Comparison of ENCODE assay signal across 13 cellular contexts in genomic region chr9:34072410-34072809, GRCh38. TPM values are rescaled to one million over a fixed set of nuclear protein-coding genes. Genes with fewer than 3 reads are reported as not detected.
DNase-seq lines count a peak whose midpoint lies in the region; ATAC-seq, FAIRE-seq and TF ChIP-seq lines count a peak whose summit lies in the region.
"Had no signal": no experiment of that assay in that cellular context is flagged by ENCODE, and none has a peak within 500 bp of the region (broad histone marks: within the 10 kb centered on the region; RNA-seq: fewer than 3 reads in every experiment).

No MANE protein-coding gene starts in this region.

- no peak for ATAC-seq in HG02642 (IDR thresholded peaks at IDR 0.05; ENCODE audit: poor library complexity, unreplicated experiment)
- ATAC-seq in effector memory CD8-positive, alpha-beta T cell (replicated peaks) = no peak
- ATAC-seq: activated T-cell treated with anti-CD3 and anti-CD28 coated beads, Interleukin-2, amount 50 U/mL, for 4 hours had no signal

- WGBS in esophagus squamous epithelium, 2 donors = 42 to 56% methylated on average over 2 of the region's 2 CpGs

- H3K27me3 ChIP-seq in esophagus squamous epithelium = no peaks in the 10 kb centered on the region
- H3K27me3 ChIP-seq: colonic mucosa had no signal

- no peaks in the 10 kb centered on the region for H3K27me3 Mint-ChIP-seq in progenitor cell of endocrine pancreas
- no peaks in the 10 kb centered on the region for H3K27me3 Mint-ChIP-seq in effector memory CD8-positive, alpha-beta T cell
- H3K27me3 Mint-ChIP-seq: CD4-positive, CD25-positive, alpha-beta regulatory T cell had no signal

- FAIRE-seq in H54 (lab: Jason Lieb, UNC) = no peak

- H3K4me1 ChIP-seq in esophagus squamous epithelium = peaks cover 10 to 55% (median 23%) of the 10 kb centered on the region in 3 donors

- no peaks in the 10 kb centered on the region for H3K9me3 ChIP-seq in esophagus squamous epithelium
- H3K9me3 ChIP-seq: colonic mucosa had no signal

- peak overlapping the region in 2 of 4 donors; percentile 2 to 3 for H3K4me3 ChIP-seq in esophagus squamous epithelium
- H3K4me3 ChIP-seq: colonic mucosa had no signal

- H3K27ac Mint-ChIP-seq in progenitor cell of endocrine pancreas = peak overlapping the region; percentile 98
- H3K27ac Mint-ChIP-seq in effector memory CD8-positive, alpha-beta T cell = no peak overlapping the region

- peak; percentile 45 for DNase-seq in DMS53 treated with DMSO at 0.1 percent for 48 hours (lab: John Stamatoyannopoulos, UW; ENCODE audit: unreplicated experiment)
- DNase-seq in NCI-H2196 (lab: John Stamatoyannopoulos, UW; ENCODE audit: unreplicated experiment) = peak; percentile 26
- DNase-seq in esophagus squamous epithelium (lab: John Stamatoyannopoulos, UW) = no peak
- no peak for DNase-seq in progenitor cell of endocrine pancreas (ENCODE audit: low spot score, unreplicated experiment)
- DNase-seq in H54 (ENCODE audit: insufficient read length, low spot score) = no peak
- no peak for DNase-seq in stimulated activated CD8-positive, alpha-beta memory T cell treated with anti-CD3 and anti-CD28 coated beads, Interleukin-4, amount 100 ng/mL, for 48 hours
- no peak for DNase-seq in effector memory CD8-positive, alpha-beta T cell
- DNase-seq: activated T-cell treated with anti-CD3 and anti-CD28 coated beads, Interleukin-2, amount 50 U/mL, for 4 hours; CD4-positive, CD25-positive, alpha-beta regulatory T cell; NCI-H2107; T-helper 2 cell had no signal

- H3K9me3 Mint-ChIP-seq in progenitor cell of endocrine pancreas (ENCODE audit: low read depth) = peaks cover 3% of the 10 kb centered on the region
- H3K9me3 Mint-ChIP-seq in effector memory CD8-positive, alpha-beta T cell = no peaks in the 10 kb centered on the region
- H3K9me3 Mint-ChIP-seq: activated T-cell treated with anti-CD3 and anti-CD28 coated beads, Interleukin-2, amount 50 U/mL, for 4 hours had no signal

- peak overlapping the region; percentile 64 to 86 (median 82) for H3K27ac ChIP-seq in esophagus squamous epithelium
- H3K27ac ChIP-seq: colonic mucosa had no signal

- TF ChIP-seq POLR2A in esophagus squamous epithelium (IDR thresholded peaks at IDR 0.05) = no peak
- no peak for TF ChIP-seq POLR2A in H54 (IDR thresholded peaks at IDR 0.05; ENCODE audit: low read depth, low read length)

- intact Hi-C loops in esophagus squamous epithelium (cut with DNase I) = no loop called here

- TF ChIP-seq CTCF in esophagus squamous epithelium (IDR thresholded peaks at IDR 0.05) (no peak), progenitor cell of endocrine pancreas (IDR thresholded peaks at IDR 0.05; ENCODE audit: unreplicated experiment) (no peak)

- peak overlapping the region; percentile 52 for H3K4me3 Mint-ChIP-seq in progenitor cell of endocrine pancreas (ENCODE audit: low read depth)
- no peak overlapping the region for H3K4me3 Mint-ChIP-seq in effector memory CD8-positive, alpha-beta T cell
- H3K4me3 Mint-ChIP-seq: activated T-cell treated with anti-CD3 and anti-CD28 coated beads, Interleukin-2, amount 50 U/mL, for 4 hours; CD4-positive, CD25-positive, alpha-beta regulatory T cell had no signal

- H3K36me3 Mint-ChIP-seq in progenitor cell of endocrine pancreas (ENCODE audit: insufficient read depth) = no peaks in the 10 kb centered on the region
- no peaks in the 10 kb centered on the region for H3K36me3 Mint-ChIP-seq in effector memory CD8-positive, alpha-beta T cell (ENCODE audit: insufficient read depth)
- H3K36me3 Mint-ChIP-seq: CD4-positive, CD25-positive, alpha-beta regulatory T cell had no signal

- H3K4me1 Mint-ChIP-seq in progenitor cell of endocrine pancreas (ENCODE audit: low read depth) = peaks cover 29% of the 10 kb centered on the region
- peaks cover 4% of the 10 kb centered on the region in 2 donors for H3K4me1 Mint-ChIP-seq in effector memory CD8-positive, alpha-beta T cell (ENCODE audit: low read depth in 2 of 2)

- no peaks in the 10 kb centered on the region for H3K36me3 ChIP-seq in esophagus squamous epithelium
- H3K36me3 ChIP-seq: colonic mucosa had no signal

RNA-seq across cellular contexts. Expression of gene UBAP2, which starts 23.7 kb away (rescaled TPM):
- total RNA-seq in esophagus squamous epithelium (10 to 100 TPM; 14.5 to 27.8 (median 20.5) TPM), progenitor cell of endocrine pancreas (56.7 and 58.1 TPM in 2 replicates)

RNA-seq across cellular contexts. Expression of gene DCAF12, which starts 54.1 kb away (rescaled TPM):
- total RNA-seq in esophagus squamous epithelium (10 to 100 TPM; 26.5 to 40.9 (median 33.5) TPM), progenitor cell of endocrine pancreas (48.7 and 50.4 TPM in 2 replicates)

Comparison
In these comparisons a context has a peak if more than half of its experiments do, and no peak if none do; other contexts are left out.
1. DNase-seq: peak in DMS53 treated with DMSO at 0.1 percent for 48 hours (single experiment) and NCI-H2196 (single experiment); none in esophagus squamous epithelium (single experiment), progenitor cell of endocrine pancreas (single experiment), H54 (single experiment), stimulated activated CD8-positive, alpha-beta memory T cell treated with anti-CD3 and anti-CD28 coated beads, Interleukin-4, amount 100 ng/mL, for 48 hours (single experiment) and effector memory CD8-positive, alpha-beta T cell (0 of 3).